In genomic region chr9:94639996-94640376, GRCh38 we compare ENCODE assay signal across 8 cellular contexts. TPM values are rescaled to one million over a fixed set of nuclear protein-coding genes. Genes with fewer than 3 reads are reported as not detected.
DNase-seq lines count a peak whose midpoint lies in the region; ATAC-seq and TF ChIP-seq lines count a peak whose summit lies in the region.

No MANE protein-coding gene starts in this region.

- peak overlapping the region; percentile 44 to 77 for H3K9ac ChIP-seq in mucosa of rectum (ENCODE audit: low read depth in 1 of 2, low read length in 2 of 2)

- peaks cover 16% of the 10 kb centered on the region for H3K36me3 Mint-ChIP-seq in dendritic cell treated with granulocyte-macrophage colony-stimulating factor and Interleukin-4, amounts not matched to agents 40 ng/mL and 50 ng/mL, for 4 days (ENCODE audit: low read depth)

- H3K4me3 Mint-ChIP-seq in dendritic cell treated with granulocyte-macrophage colony-stimulating factor and Interleukin-4, amounts not matched to agents 40 ng/mL and 50 ng/mL, for 4 days: peak overlapping the region; percentile 88

- H3K36me3 ChIP-seq in heart right ventricle: no peaks in the 10 kb centered on the region
- no peaks in the 10 kb centered on the region for H3K36me3 ChIP-seq in mucosa of rectum (ENCODE audit: control insufficient read depth in 2 of 2, insufficient read depth in 2 of 2, low read length in 2 of 2)
- H3K36me3 ChIP-seq in upper lobe of left lung: no peaks in the 10 kb centered on the region

- H3K27me3 ChIP-seq in heart right ventricle (peaks cover 7 to 20% (median 11%) of the 10 kb centered on the region in 7 donors), mucosa of rectum (ENCODE audit: control insufficient read depth in 2 of 2, insufficient read depth in 2 of 2, low read length in 2 of 2) (peaks cover 0 to 1% of the 10 kb centered on the region in 2 donors), upper lobe of left lung (no peaks in the 10 kb centered on the region)

- H3K9me3 Mint-ChIP-seq in dendritic cell treated with granulocyte-macrophage colony-stimulating factor and Interleukin-4, amounts not matched to agents 40 ng/mL and 50 ng/mL, for 4 days: no peaks in the 10 kb centered on the region

- H3K27me3 Mint-ChIP-seq in dendritic cell treated with granulocyte-macrophage colony-stimulating factor and Interleukin-4, amounts not matched to agents 40 ng/mL and 50 ng/mL, for 4 days: no peaks in the 10 kb centered on the region

- peak overlapping the region; percentile 87 for H3K27ac Mint-ChIP-seq in dendritic cell treated with granulocyte-macrophage colony-stimulating factor and Interleukin-4, amounts not matched to agents 40 ng/mL and 50 ng/mL, for 4 days

- no peak for DNase-seq in heart right ventricle
- no peak for DNase-seq in Right ventricle myocardium superior
- peak in 1 of 2 donors; percentile 38 for DNase-seq in upper lobe of left lung
- DNase-seq in DMS153 treated with DMSO at 0.1 percent for 48 hours (lab: John Stamatoyannopoulos, UW; ENCODE audit: unreplicated experiment): no peak
- no peak for DNase-seq in NCI-H1694 (lab: John Stamatoyannopoulos, UW)
- DNase-seq in NCI-H2227 treated with DMSO at 0.1 percent for 48 hours (lab: John Stamatoyannopoulos, UW): no peak

- H3K9me3 ChIP-seq in heart right ventricle (no peaks in the 10 kb centered on the region), mucosa of rectum (ENCODE audit: control insufficient read depth in 2 of 2, low read length in 2 of 2) (no peaks in the 10 kb centered on the region), upper lobe of left lung (no peaks in the 10 kb centered on the region)

- WGBS in heart right ventricle, 2 donors: 63 to 65% methylated on average over 15 of the region's 15 CpGs
- WGBS in upper lobe of left lung, 2 donors: 41 to 54% methylated on average over 15 of the region's 15 CpGs

- intact Hi-C loops in heart right ventricle (cut with DNase I) (no loop called here), Right ventricle myocardium superior (cut with DNase I) (no loop called here)
- intact Hi-C loops in dendritic cell treated with granulocyte-macrophage colony-stimulating factor and Interleukin-4, amounts not matched to agents 40 ng/mL and 50 ng/mL, for 4 days (cut with micrococcal nuclease): loop anchor here (2.0 kb wide), 1 partner anchor 15 kb away; no protein-coding TSS in a partner anchor

- peak overlapping the region; percentile 46 to 76 (median 62) for H3K4me3 ChIP-seq in heart right ventricle
- H3K4me3 ChIP-seq in mucosa of rectum (ENCODE audit: low read length in 2 of 2): peak overlapping the region; percentile 74 to 79
- H3K4me3 ChIP-seq in upper lobe of left lung: peak overlapping the region in 3 of 4 donors; percentile 58 to 74 (median 70)

- no peak for TF ChIP-seq CTCF in heart right ventricle (IDR thresholded peaks at IDR 0.05)
- no peak for TF ChIP-seq CTCF in upper lobe of left lung (IDR thresholded peaks at IDR 0.05)

- H3K4me1 Mint-ChIP-seq in dendritic cell treated with granulocyte-macrophage colony-stimulating factor and Interleukin-4, amounts not matched to agents 40 ng/mL and 50 ng/mL, for 4 days (ENCODE audit: low read depth): peaks cover 57% of the 10 kb centered on the region

- H3K27ac ChIP-seq in heart right ventricle (peak overlapping the region in 1 of 10 donors; percentile 90), mucosa of rectum (ENCODE audit: low read depth in 2 of 2, low read length in 2 of 2) (peak overlapping the region; percentile 68 to 74), upper lobe of left lung (peak overlapping the region; percentile 82 to 93 (median 88))

- TF ChIP-seq EP300 in upper lobe of left lung (IDR thresholded peaks at IDR 0.05): no peak

- TF ChIP-seq POLR2A in upper lobe of left lung (IDR thresholded peaks at IDR 0.05): no peak

- ATAC-seq in heart right ventricle (no peak), Right ventricle myocardium superior (ENCODE audit: poor library complexity) (no peak), upper lobe of left lung (ENCODE audit: low FRiP score in 2 of 2) (no peak)

- H3K4me1 ChIP-seq in heart right ventricle: peaks cover 0 to 31% (median 7%) of the 10 kb centered on the region in 9 donors
- peaks cover 10 to 12% of the 10 kb centered on the region in 2 donors for H3K4me1 ChIP-seq in mucosa of rectum (ENCODE audit: control insufficient read depth in 2 of 2, insufficient read depth in 2 of 2, low read length in 2 of 2)
- peaks cover 8 to 32% (median 12%) of the 10 kb centered on the region in 4 donors for H3K4me1 ChIP-seq in upper lobe of left lung

RNA-seq across cellular contexts. Expression of gene FBP1, which starts 0.7 kb away (rescaled TPM):
- 1 to 10 TPM in 3 of 10 donors, under 1 TPM in 7; 0.16 to 9.7 (median 0.52) TPM for total RNA-seq in heart right ventricle
- polyA plus RNA-seq in heart right ventricle: 1 to 10 TPM in 1 of 2 donors, under 1 TPM in 1; 0.51 to 2.0 TPM
- total RNA-seq in Right ventricle myocardium superior: 1.1 TPM
- total RNA-seq in upper lobe of left lung: 100 to 1,000 TPM in 5 of 6 donors, 10 to 100 TPM in 1; 67.1 to 423 (median 158) TPM

RNA-seq across cellular contexts. Expression of gene FBP2, which starts 46.4 kb away (rescaled TPM):
- total RNA-seq in heart right ventricle (under 1 TPM in 1 of 10 donors, not detected in 9; 0.51 TPM), Right ventricle myocardium superior (0.27 TPM), upper lobe of left lung (under 1 TPM in 1 of 6 donors, not detected in 5; 0.49 TPM)
- polyA plus RNA-seq in heart right ventricle: under 1 TPM in 1 of 2 donors, not detected in 1; 0.04 TPM

Comparison
In these comparisons a context has a peak if more than half of its experiments do, and no peak if none do; other contexts are left out.
1. RNA of gene FBP1, which starts 0.7 kb away (total RNA-seq): 67.1 to 423 TPM in upper lobe of left lung; 1.1 TPM in Right ventricle myocardium superior (single experiment) and 0.16 to 9.7 TPM in heart right ventricle; every median in the first group is over 4 times any median in the second.
2. Peak in every context shown above with its lines, with median percentiles within 50 percentile points of each other: H3K4me3 ChIP-seq.